ENCODE assay signal across 25 cellular contexts in genomic region chr7:101779267-101779666, GRCh38.
"Had no signal": no experiment of that assay in that cellular context is flagged by ENCODE, and none has a peak within 500 bp of the region (broad histone marks: within the 10 kb centered on the region; RNA-seq: fewer than 3 reads in every experiment).

No MANE protein-coding gene starts in this region.

- H3K27ac ChIP-seq: colonic mucosa, epithelial cell of prostate, gastrocnemius medialis, heart left ventricle, hepatocyte, left lung, neutrophil, pancreas, testis, tibial artery had no signal

- FAIRE-seq: pancreas had no signal

- H3K27me3 ChIP-seq: colonic mucosa, gastrocnemius medialis, hepatocyte, left lung, neutrophil, pancreas, testis had no signal

- ATAC-seq: esophagus mucosa; gastrocnemius medialis; heart left ventricle; left cardiac atrium; left lung; natural killer cell treated with Interleukin-12 subunit alpha and Interleukin-12 subunit beta and Interleukin-15 and Interleukin-18, amount 100 ng/mL, for 72 hours; pancreas; sciatic nerve; stimulated activated memory B cell treated with anti-CD40 and anti-IgM and Interleukin-4, amounts not matched to agents 10 μg/mL and 1 μg/mL and 100 μg/mL, for 72 hours; stimulated activated naive CD8-positive, alpha-beta T cell treated with anti-CD3 and anti-CD28 coated beads, Interleukin-15, Interleukin-2, amounts not matched to agents 100 U/mL and 50 U/mL, for 24 hours had no signal

- H3K4me3 ChIP-seq: colonic mucosa, gastrocnemius medialis, heart left ventricle, hepatocyte, left lung, pancreas, testis, tibial artery had no signal

- H3K9me3 ChIP-seq: colonic mucosa, gastrocnemius medialis, heart left ventricle, left lung, neutrophil, pancreas, testis, tibial artery had no signal

- DNase-seq: colonic mucosa; effector CD8-positive, alpha-beta T cell; endodermal cell; foreskin fibroblast; gastrocnemius medialis; heart left ventricle; left cardiac atrium; left lung; mesenchymal stem cell; midbrain; naive B cell; pancreas; retina; stimulated activated CD4-positive, alpha-beta T cell treated with anti-CD3 and anti-CD28 coated beads, Interleukin-4, amount 100 ng/mL, for 4 hours; stimulated activated naive CD8-positive, alpha-beta T cell treated with anti-CD3 and anti-CD28 coated beads, Interleukin-15, Interleukin-2, amounts not matched to agents 100 U/mL and 50 U/mL, for 24 hours; substantia nigra; testis; tibial artery had no signal

- H3K79me2 ChIP-seq: hepatocyte had no signal

- H3K4me2 ChIP-seq: hepatocyte had no signal

- H2AFZ ChIP-seq: hepatocyte had no signal

- H3K4me1 ChIP-seq: colonic mucosa, gastrocnemius medialis, pancreas had no signal

- H3K36me3 ChIP-seq: colonic mucosa, gastrocnemius medialis, heart left ventricle, left lung, neutrophil, pancreas, tibial artery had no signal
